In the genomic region with DNA sequence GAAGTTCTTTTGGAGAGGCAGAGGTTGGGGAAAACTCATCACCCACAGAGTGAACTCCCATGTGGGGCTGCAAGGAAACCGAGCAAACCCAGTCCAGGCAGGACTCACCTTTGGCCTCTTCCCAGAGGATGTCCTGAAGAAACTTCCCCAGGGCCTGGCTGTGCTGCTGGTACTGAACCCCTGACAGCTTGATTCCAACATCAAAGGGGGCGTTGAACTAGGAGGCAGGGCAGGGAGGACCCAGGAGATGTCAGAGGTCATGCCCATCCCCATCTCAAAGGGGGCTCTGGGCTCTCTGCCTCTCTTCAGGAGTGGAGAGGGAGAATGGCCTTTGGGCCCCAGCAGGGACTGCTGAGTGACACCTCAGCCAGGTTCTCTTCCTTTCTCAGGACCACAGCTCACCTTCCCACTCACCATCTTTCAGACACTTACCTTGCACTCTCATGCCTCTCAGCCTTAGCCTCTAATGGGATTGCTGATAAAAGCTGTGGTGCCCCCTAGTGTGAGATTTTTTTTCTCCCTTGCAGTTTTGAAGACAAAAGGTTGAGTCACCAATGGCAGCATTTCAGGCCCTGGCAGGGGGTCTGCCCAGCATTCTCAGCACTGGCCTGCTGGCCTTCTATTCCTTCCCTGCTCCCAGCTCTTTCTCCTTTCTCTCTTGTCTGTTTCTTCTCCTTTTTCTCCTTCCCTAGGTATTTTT, we compare ENCODE assay signal across 8 cellular contexts. TPM values are rescaled to one million over a fixed set of nuclear protein-coding genes. Genes with fewer than 3 reads are reported as not detected.
DNase-seq lines count a peak whose midpoint lies in the region; ATAC-seq and TF ChIP-seq lines count a peak whose summit lies in the region.

No MANE protein-coding gene starts in this region.

- intact Hi-C loops in Panc1 (cut with micrococcal nuclease; ENCODE audit: unreplicated experiment): no loop called here

- POLR2A ChIA-PET in AG04449 (lab: Yijun Ruan, JAX) (no interaction called here), Panc1 (lab: Charles Lee) (no interaction called here)

- TF ChIP-seq CTCF in AG04449 (IDR thresholded peaks at IDR 0.05; ENCODE audit: insufficient read depth, low read length, missing control alignments): peak; percentile 51
- no peak for TF ChIP-seq CTCF in GM20000 (IDR thresholded peaks at IDR 0.05; ENCODE audit: extremely low read depth, missing control alignments)
- TF ChIP-seq CTCF in Panc1 (IDR thresholded peaks at IDR 0.05): peak; percentile 71

- ATAC-seq in Panc1 (peak; percentile 75), GM18520 (IDR thresholded peaks at IDR 0.05; ENCODE audit: unreplicated experiment) (no peak), HG02798 (IDR thresholded peaks at IDR 0.05; ENCODE audit: poor library complexity, unreplicated experiment) (no peak)

- DNase-seq in AG04449 (ENCODE audit: low read depth, low spot score) (no peak), GM20000 (ENCODE audit: low spot score) (peak; percentile 46), Panc1 (ENCODE audit: low read depth, low spot score) (peak; percentile 13), erythroblast (lab: John Stamatoyannopoulos, UW) (peak; percentile 51 to 71), renal cortical epithelial cell (ENCODE audit: low read depth) (peak; percentile 84), cortex of kidney (lab: John Stamatoyannopoulos, UW) (no peak)

- peaks cover 9% of the 10 kb centered on the region; the same call in 1 of the 2 replicates for H3K36me3 ChIP-seq in Panc1 (ENCODE audit: control insufficient read depth, insufficient read depth, low read length)

- in situ Hi-C loops in Panc1 (cut with HindIII; ENCODE audit: low pct_unique_long_range_greater_than_20kb, low sequenced_read_pairs): no loop called here

- H3K9me3 ChIP-seq in Panc1 (ENCODE audit: control insufficient read depth, insufficient read depth, low read depth, low read length): no peaks in the 10 kb centered on the region

- no peak for TF ChIP-seq POLR2A in erythroblast (IDR thresholded peaks at IDR 0.05; ENCODE audit: low read length)

- CTCF ChIA-PET in AG04449 (lab: Yijun Ruan, JAX): interaction anchor here (0.7 to 4.0 kb wide), 18 partner anchors 11 to 537 kb away, joined by 3 to 36 read pairs (median 4); a partner anchor contains a TSS
- CTCF ChIA-PET in Panc1 (lab: Charles Lee): interaction anchor here (1.6 kb wide), 1 partner anchor 17 kb away, joined by 3 read pairs; no protein-coding TSS in a partner anchor

- no peaks in the 10 kb centered on the region for H3K4me1 ChIP-seq in Panc1 (ENCODE audit: control insufficient read depth, insufficient read depth, low read length)

- no peak overlapping the region for H3K27ac ChIP-seq in Panc1 (ENCODE audit: low read length)

- H3K27me3 ChIP-seq in Panc1 (ENCODE audit: control insufficient read depth, insufficient read depth, low read length): no peaks in the 10 kb centered on the region

- no TSS peak for BruUV-seq in Panc1 (replicated peaks; lab: Mats Ljungman, UMichigan)

- H3K4me3 ChIP-seq in AG04449 (ENCODE audit: low read depth, low read length) (no peak overlapping the region), Panc1 (ENCODE audit: low read depth in 2 of 2, low read length in 2 of 2) (no peak overlapping the region)

RNA-seq across cellular contexts. Expression of a gene that starts 6.0 kb away (rescaled TPM):
- total RNA-seq in Panc1 (2021; ENCODE audit: unreplicated experiment): not detected
- 0.69 TPM for polyA plus RNA-seq in Panc1 (2012; ENCODE audit: insufficient read length)
- not detected in 2 replicates for total RNA-seq in renal cortical epithelial cell

RNA-seq across cellular contexts. Expression of a gene that starts 34.2 kb away (rescaled TPM):
- total RNA-seq in Panc1 (2021; ENCODE audit: unreplicated experiment): 81.4 TPM
- 113 TPM for polyA plus RNA-seq in Panc1 (2012; ENCODE audit: insufficient read length)
- total RNA-seq in renal cortical epithelial cell: 154 and 229 TPM in 2 replicates

RNA-seq across cellular contexts. Expression of a gene that starts 38.5 kb away (rescaled TPM):
- total RNA-seq in Panc1 (2021; ENCODE audit: unreplicated experiment) (30.4 TPM), renal cortical epithelial cell (12.2 and 18.8 TPM in 2 replicates)
- polyA plus RNA-seq in Panc1 (2012; ENCODE audit: insufficient read length): 19.4 TPM

Comparison
In these comparisons a context has a peak if more than half of its experiments do, and no peak if none do; other contexts are left out.
1. DNase-seq: peak in GM20000 (single experiment), Panc1 (single experiment), erythroblast (2 of 2) and renal cortical epithelial cell (single experiment); none in AG04449 (single experiment) and cortex of kidney (single experiment).